ENCODE assay signal across 30 cellular contexts in genomic region chr13:45542878-45543277, GRCh38.
"Had no signal": no experiment of that assay in that cellular context is flagged by ENCODE, and none has a peak within 500 bp of the region (broad histone marks: within the 10 kb centered on the region; RNA-seq: fewer than 3 reads in every experiment).

No MANE protein-coding gene starts in this region.

- H3K27ac Mint-ChIP-seq: activated CD8-positive, alpha-beta T cell treated with anti-CD3 and anti-CD28 coated beads, Interleukin-2, amount 10 ng/mL, durations not matched to agents 7 days and 5 days; activated naive CD4-positive, alpha-beta T cell treated with anti-CD3 and anti-CD28 coated beads, Interleukin-2, amount 10 ng/mL, durations not matched to agents 7 days and 5 days; activated naive CD8-positive, alpha-beta T cell; activated naive CD8-positive, alpha-beta T cell treated with anti-CD3 and anti-CD28 coated beads, Interleukin-2, amount 50 U/mL, for 24 hours; activated T-helper 1 cell treated with anti-CD3 and anti-CD28 coated beads, Interleukin-12 subunit alpha, Interleukin-12 subunit beta, Interleukin-2, Interleukin-4 antibody, amounts not matched to agents 30 ng/mL and 10 ng/mL and 1 ng/mL, durations not matched to agents 14 hours and 24 hours and 36 hours; T-helper 1 cell treated with Interleukin-12 subunit alpha and Interleukin-12 subunit beta and Interleukin-4 antibody, amounts not matched to agents 30 μg/mL and 1 μg/mL, for 36 hours; T-helper 2 cell treated with Interferon-gamma antibody and Interleukin-4, amounts not matched to agents 5 μg/mL and 100 μg/mL, for 36 hours had no signal

- DNase-seq: activated CD4-positive, alpha-beta T cell treated with anti-CD3 and anti-CD28 coated beads, Interleukin-2, amount 10 ng/mL, durations not matched to agents 7 days and 5 days; activated CD4-positive, alpha-beta T cell treated with anti-CD3 and anti-CD28 coated beads, Interleukin-2, amount 50 U/mL, for 48 hours; activated CD8-positive, alpha-beta memory T cell treated with anti-CD3 and anti-CD28 coated beads, Interleukin-2, amount 50 U/mL, for 4 hours; activated CD8-positive, alpha-beta T cell treated with anti-CD3 and anti-CD28 coated beads, Interleukin-2, amount 10 ng/mL, durations not matched to agents 7 days and 5 days; activated effector memory CD4-positive, alpha-beta T cell treated with Interleukin-2 at 50 U/mL for 16 hours; activated naive CD4-positive, alpha-beta T cell treated with anti-CD3 and anti-CD28 coated beads, Interleukin-2, amount 10 ng/mL, durations not matched to agents 7 days and 5 days; activated naive CD8-positive, alpha-beta T cell treated with anti-CD3 and anti-CD28 coated beads, Interleukin-2, amount 50 U/mL, for 24 hours; activated T-cell treated with anti-CD3 and anti-CD28 coated beads for 4 hours; activated T-cell treated with anti-CD3 and anti-CD28 coated beads, Interleukin-2, amount 50 U/mL, for 4 hours; anterior cingulate cortex; brain microvascular endothelial cell; central memory CD4-positive, alpha-beta T cell; colonic mucosa; MM.1S; MV-4-11; NCI-H1092 treated with DMSO at 0.1 percent for 48 hours; NCI-H1417; NCI-H146; NCI-H187; NCI-H2029 treated with DMSO at 0.1 percent for 48 hours; NCI-H345; NCI-H69; PC-9; Right ventricle myocardium superior had no signal

- H3K4me3 ChIP-seq: colonic mucosa, PC-9, SK-N-MC had no signal

- H3K4me1 ChIP-seq: colonic mucosa had no signal

- H3K9me3 Mint-ChIP-seq: activated CD4-positive, alpha-beta T cell treated with anti-CD3 and anti-CD28 coated beads, Interleukin-2, amount 10 ng/mL, durations not matched to agents 7 days and 5 days; activated naive CD4-positive, alpha-beta T cell treated with anti-CD3 and anti-CD28 coated beads, Interleukin-2, amount 10 ng/mL, durations not matched to agents 7 days and 5 days; activated naive CD8-positive, alpha-beta T cell treated with anti-CD3 and anti-CD28 coated beads, Interleukin-2, amount 50 U/mL, for 24 hours; activated T-cell treated with anti-CD3 and anti-CD28 coated beads, Interleukin-2, amount 50 U/mL, for 4 hours; activated T-helper 1 cell treated with anti-CD3 and anti-CD28 coated beads, Interleukin-12 subunit alpha, Interleukin-12 subunit beta, Interleukin-2, Interleukin-4 antibody, amounts not matched to agents 30 ng/mL and 10 ng/mL and 1 ng/mL, durations not matched to agents 14 hours and 24 hours and 36 hours; T-helper 1 cell treated with Interleukin-12 subunit alpha and Interleukin-12 subunit beta and Interleukin-4 antibody, amounts not matched to agents 30 μg/mL and 1 μg/mL, for 36 hours; T-helper 2 cell treated with Interferon-gamma antibody and Interleukin-4, amounts not matched to agents 5 μg/mL and 100 μg/mL, for 36 hours had no signal

- H3K9ac ChIP-seq: KMS-11 had no signal

- H3K27me3 Mint-ChIP-seq: activated CD4-positive, alpha-beta T cell treated with anti-CD3 and anti-CD28 coated beads, Interleukin-2, amount 10 ng/mL, durations not matched to agents 7 days and 5 days; activated naive CD8-positive, alpha-beta T cell; activated naive CD8-positive, alpha-beta T cell treated with anti-CD3 and anti-CD28 coated beads, Interleukin-2, amount 50 U/mL, for 24 hours had no signal

- H3K27ac ChIP-seq: brain microvascular endothelial cell, colonic mucosa, KMS-11, PC-9, SK-N-MC had no signal

- H3K36me3 ChIP-seq: brain microvascular endothelial cell, colonic mucosa had no signal

- ATAC-seq: activated CD8-positive, alpha-beta T cell treated with anti-CD3 and anti-CD28 coated beads, Interleukin-2, amount 10 ng/mL, durations not matched to agents 7 days and 5 days; activated naive CD8-positive, alpha-beta T cell treated with anti-CD3 and anti-CD28 coated beads, Interleukin-2, amount 50 U/mL, for 24 hours; activated T-cell treated with anti-CD3 and anti-CD28 coated beads, Interleukin-2, amount 50 U/mL, for 4 hours had no signal

- H3K4me3 Mint-ChIP-seq: activated CD4-positive, alpha-beta T cell treated with anti-CD3 and anti-CD28 coated beads, Interleukin-2, amount 10 ng/mL, durations not matched to agents 7 days and 5 days; activated CD8-positive, alpha-beta T cell treated with anti-CD3 and anti-CD28 coated beads, Interleukin-2, amount 10 ng/mL, durations not matched to agents 7 days and 5 days; activated naive CD4-positive, alpha-beta T cell treated with anti-CD3 and anti-CD28 coated beads, Interleukin-2, amount 10 ng/mL, durations not matched to agents 7 days and 5 days; activated naive CD8-positive, alpha-beta T cell; activated naive CD8-positive, alpha-beta T cell treated with anti-CD3 and anti-CD28 coated beads, Interleukin-2, amount 50 U/mL, for 24 hours; activated T-cell treated with anti-CD3 and anti-CD28 coated beads, Interleukin-2, amount 50 U/mL, for 4 hours; activated T-helper 1 cell treated with anti-CD3 and anti-CD28 coated beads, Interleukin-12 subunit alpha, Interleukin-12 subunit beta, Interleukin-2, Interleukin-4 antibody, amounts not matched to agents 30 ng/mL and 10 ng/mL and 1 ng/mL, durations not matched to agents 14 hours and 24 hours and 36 hours; T-helper 1 cell treated with Interleukin-12 subunit alpha and Interleukin-12 subunit beta and Interleukin-4 antibody, amounts not matched to agents 30 μg/mL and 1 μg/mL, for 36 hours; T-helper 2 cell treated with Interferon-gamma antibody and Interleukin-4, amounts not matched to agents 5 μg/mL and 100 μg/mL, for 36 hours had no signal

- H3K36me3 Mint-ChIP-seq: activated naive CD4-positive, alpha-beta T cell treated with anti-CD3 and anti-CD28 coated beads, Interleukin-2, amount 10 ng/mL, durations not matched to agents 7 days and 5 days; activated naive CD8-positive, alpha-beta T cell had no signal

- H3K4me1 Mint-ChIP-seq: activated CD4-positive, alpha-beta T cell treated with anti-CD3 and anti-CD28 coated beads, Interleukin-2, amount 10 ng/mL, durations not matched to agents 7 days and 5 days; activated naive CD4-positive, alpha-beta T cell treated with anti-CD3 and anti-CD28 coated beads, Interleukin-2, amount 10 ng/mL, durations not matched to agents 7 days and 5 days; activated naive CD8-positive, alpha-beta T cell treated with anti-CD3 and anti-CD28 coated beads, Interleukin-2, amount 50 U/mL, for 24 hours had no signal

- H3K27me3 ChIP-seq: brain microvascular endothelial cell, colonic mucosa had no signal

- H3K9me3 ChIP-seq: colonic mucosa had no signal
